In genomic region chrY:7263773-7264172, GRCh38 we compare ENCODE assay signal across 22 cellular contexts.
A peak's percentile ranks its signal among the peaks of the same experiment; 100 is the strongest.
DNase-seq lines count a peak whose midpoint lies in the region; ATAC-seq and TF ChIP-seq lines count a peak whose summit lies in the region.
"Had no signal": no experiment of that assay in that cellular context is flagged by ENCODE, and none has a peak within 500 bp of the region (broad histone marks: within the 10 kb centered on the region; RNA-seq: fewer than 3 reads in every experiment).

No MANE protein-coding gene starts in this region.

- H3K27me3 Mint-ChIP-seq in activated naive CD8-positive, alpha-beta T cell treated with anti-CD3 and anti-CD28 coated beads, Interleukin-2, amount 10 ng/mL, durations not matched to agents 7 days and 5 days: no peaks in the 10 kb centered on the region
- H3K27me3 Mint-ChIP-seq in activated naive CD8-positive, alpha-beta T cell treated with anti-CD3 and anti-CD28 coated beads for 36 hours: no peaks in the 10 kb centered on the region
- no peaks in the 10 kb centered on the region for H3K27me3 Mint-ChIP-seq in activated T-helper 17 cell treated with anti-CD3 and anti-CD28 coated beads, Interleukin-2, amount 50 U/mL, for 72 hours
- no peaks in the 10 kb centered on the region for H3K27me3 Mint-ChIP-seq in chondrocyte (ENCODE audit: low read depth)
- H3K27me3 Mint-ChIP-seq: CD4-positive, alpha-beta memory T cell had no signal

- DNase-seq in activated naive CD8-positive, alpha-beta T cell treated with anti-CD3 and anti-CD28 coated beads, Interleukin-2, amount 10 ng/mL, durations not matched to agents 7 days and 5 days: no peak
- DNase-seq in activated naive CD8-positive, alpha-beta T cell treated with anti-CD3 and anti-CD28 coated beads for 36 hours: no peak
- DNase-seq in left lobe of liver (ENCODE audit: low spot score) (no peak), AG20443 (ENCODE audit: low spot score) (no peak), epidermal melanocyte (ENCODE audit: insufficient read length, low spot score) (no peak), chondrocyte (ENCODE audit: low spot score) (no peak)
- DNase-seq: AML-193; CD4-positive, alpha-beta memory T cell; COR-L47; DMS53; IMR-90; KG1; MG63; NCI-H1105 treated with DMSO at 0.1 percent for 48 hours; NCI-H146; NCI-H2029; NCI-H446; NCI-H524 treated with DMSO at 0.1 percent for 48 hours; PC-9 had no signal

- peak; percentile 39 for ATAC-seq in activated naive CD8-positive, alpha-beta T cell treated with anti-CD3 and anti-CD28 coated beads, Interleukin-2, amount 10 ng/mL, durations not matched to agents 7 days and 5 days (ENCODE audit: low read depth)
- peak; percentile 21 for ATAC-seq in activated T-helper 17 cell treated with anti-CD3 and anti-CD28 coated beads, Interleukin-2, amount 50 U/mL, for 72 hours (replicated peaks)
- ATAC-seq in left lobe of liver: peak; percentile 58
- ATAC-seq: HCT116, Right ventricle myocardium inferior had no signal

- no peak for TF ChIP-seq CTCF in chondrocyte (IDR thresholded peaks at IDR 0.05)

- H3K4me3 Mint-ChIP-seq in activated naive CD8-positive, alpha-beta T cell treated with anti-CD3 and anti-CD28 coated beads, Interleukin-2, amount 10 ng/mL, durations not matched to agents 7 days and 5 days: no peak overlapping the region
- no peak overlapping the region for H3K4me3 Mint-ChIP-seq in activated naive CD8-positive, alpha-beta T cell treated with anti-CD3 and anti-CD28 coated beads for 36 hours
- H3K4me3 Mint-ChIP-seq in activated T-helper 17 cell treated with anti-CD3 and anti-CD28 coated beads, Interleukin-2, amount 50 U/mL, for 72 hours: no peak overlapping the region
- H3K4me3 Mint-ChIP-seq in chondrocyte (ENCODE audit: unreplicated experiment): no peak overlapping the region
- H3K4me3 Mint-ChIP-seq: CD4-positive, alpha-beta memory T cell had no signal

- peaks cover 7% of the 10 kb centered on the region for H3K4me1 Mint-ChIP-seq in activated naive CD8-positive, alpha-beta T cell treated with anti-CD3 and anti-CD28 coated beads, Interleukin-2, amount 10 ng/mL, durations not matched to agents 7 days and 5 days
- peaks cover 3% of the 10 kb centered on the region for H3K4me1 Mint-ChIP-seq in activated naive CD8-positive, alpha-beta T cell treated with anti-CD3 and anti-CD28 coated beads for 36 hours
- no peaks in the 10 kb centered on the region for H3K4me1 Mint-ChIP-seq in activated T-helper 17 cell treated with anti-CD3 and anti-CD28 coated beads, Interleukin-2, amount 50 U/mL, for 72 hours
- H3K4me1 Mint-ChIP-seq in chondrocyte (ENCODE audit: low read depth): no peaks in the 10 kb centered on the region

- H3K27ac Mint-ChIP-seq in activated naive CD8-positive, alpha-beta T cell treated with anti-CD3 and anti-CD28 coated beads, Interleukin-2, amount 10 ng/mL, durations not matched to agents 7 days and 5 days: no peak overlapping the region
- H3K27ac Mint-ChIP-seq in activated naive CD8-positive, alpha-beta T cell treated with anti-CD3 and anti-CD28 coated beads for 36 hours: no peak overlapping the region
- H3K27ac Mint-ChIP-seq in activated T-helper 17 cell treated with anti-CD3 and anti-CD28 coated beads, Interleukin-2, amount 50 U/mL, for 72 hours: no peak overlapping the region
- H3K27ac Mint-ChIP-seq in chondrocyte (ENCODE audit: unreplicated experiment): no peak overlapping the region
- H3K27ac Mint-ChIP-seq: CD4-positive, alpha-beta memory T cell had no signal

- POLR2A ChIA-PET in activated naive CD8-positive, alpha-beta T cell treated with anti-CD3 and anti-CD28 coated beads, Interleukin-2, amount 10 ng/mL, durations not matched to agents 7 days and 5 days (lab: Charles Lee): interaction anchor here (0.6 to 1.0 kb wide), 2 partner anchors 10 to 63 kb away, joined by 4 to 5 read pairs; no protein-coding TSS in a partner anchor

- H3K36me3 Mint-ChIP-seq in activated naive CD8-positive, alpha-beta T cell treated with anti-CD3 and anti-CD28 coated beads, Interleukin-2, amount 10 ng/mL, durations not matched to agents 7 days and 5 days: no peaks in the 10 kb centered on the region
- H3K36me3 Mint-ChIP-seq in activated naive CD8-positive, alpha-beta T cell treated with anti-CD3 and anti-CD28 coated beads for 36 hours: no peaks in the 10 kb centered on the region
- no peaks in the 10 kb centered on the region for H3K36me3 Mint-ChIP-seq in activated T-helper 17 cell treated with anti-CD3 and anti-CD28 coated beads, Interleukin-2, amount 50 U/mL, for 72 hours (ENCODE audit: low read depth)
- no peaks in the 10 kb centered on the region for H3K36me3 Mint-ChIP-seq in chondrocyte (ENCODE audit: low read depth)
- H3K36me3 Mint-ChIP-seq: CD4-positive, alpha-beta memory T cell had no signal

- no peaks in the 10 kb centered on the region for H3K9me3 Mint-ChIP-seq in activated naive CD8-positive, alpha-beta T cell treated with anti-CD3 and anti-CD28 coated beads, Interleukin-2, amount 10 ng/mL, durations not matched to agents 7 days and 5 days
- H3K9me3 Mint-ChIP-seq in activated naive CD8-positive, alpha-beta T cell treated with anti-CD3 and anti-CD28 coated beads for 36 hours: no peaks in the 10 kb centered on the region
- no peaks in the 10 kb centered on the region for H3K9me3 Mint-ChIP-seq in activated T-helper 17 cell treated with anti-CD3 and anti-CD28 coated beads, Interleukin-2, amount 50 U/mL, for 72 hours
- H3K9me3 Mint-ChIP-seq in chondrocyte (ENCODE audit: low read depth): no peaks in the 10 kb centered on the region
- H3K9me3 Mint-ChIP-seq: CD4-positive, alpha-beta memory T cell had no signal
